8 cellular contexts compared by ENCODE assay signal in the genomic region with DNA sequence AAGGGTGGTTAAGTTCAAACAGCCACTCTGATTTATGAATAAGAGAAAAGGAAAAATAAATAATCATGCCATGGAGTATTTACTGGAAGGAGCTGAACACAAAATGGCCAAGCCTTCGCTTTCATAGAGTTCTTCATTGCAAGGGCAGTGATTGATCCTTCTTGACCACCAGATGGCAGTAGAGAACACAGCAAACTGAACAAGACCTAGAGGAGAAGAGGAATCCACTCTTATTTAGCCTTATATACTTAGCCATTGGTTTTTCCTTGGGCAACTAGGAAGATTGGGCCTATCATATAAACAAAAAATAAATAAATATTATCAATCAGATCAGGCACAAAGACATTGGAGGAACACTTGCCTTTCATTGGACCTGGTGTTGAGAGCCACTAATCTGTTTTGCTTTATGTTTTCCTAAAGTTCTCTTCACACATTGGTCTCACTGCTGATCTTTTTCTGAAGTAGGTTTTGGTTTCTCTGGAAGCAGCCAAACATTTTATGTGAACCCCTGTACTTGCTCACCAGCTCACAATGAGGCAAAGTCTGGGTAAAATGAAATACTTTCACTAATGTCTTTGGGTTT. TPM values are rescaled to one million over a fixed set of nuclear protein-coding genes. Genes with fewer than 3 reads are reported as not detected.
A peak's percentile ranks its signal among the peaks of the same experiment; 100 is the strongest.
DNase-seq lines count a peak whose midpoint lies in the region; ATAC-seq, FAIRE-seq and TF ChIP-seq lines count a peak whose summit lies in the region.

No MANE protein-coding gene starts in this region.

- WGBS in HepG2 (ENCODE audit: low lambda C conversion rate) = 6% methylated on average over 1 of the region's 1 CpG

- H3K79me2 ChIP-seq in PC-9 (ENCODE audit: low read depth) = no peaks in the 10 kb centered on the region
- no peaks in the 10 kb centered on the region for H3K79me2 ChIP-seq in HepG2 (ENCODE audit: insufficient read depth, low read length)

- H3K27ac ChIP-seq in PC-9 (no peak overlapping the region), coronary artery (peak overlapping the region; percentile 15 to 20), HepG2 (ENCODE audit: extremely low read length, insufficient read depth, low read length) (no peak overlapping the region), tibial artery (peak overlapping the region; percentile 46 to 70)

- no TSS peak for BruUV-seq in PC-9 (replicated peaks; lab: Mats Ljungman, UMichigan)
- BruUV-seq in HepG2 (replicated peaks; lab: Mats Ljungman, UMichigan) = no TSS peak

- H2AFZ ChIP-seq in PC-9 (no peak overlapping the region), HepG2 (ENCODE audit: low read length) (no peak overlapping the region)

- H3K9ac ChIP-seq in HepG2 (ENCODE audit: insufficient read depth, low read depth, low read length) = no peak overlapping the region

- intact Hi-C loops in PC-9 (cut with micrococcal nuclease; ENCODE audit: unreplicated experiment) (loop anchor here (5.0 kb wide), 1 partner anchor 553 kb away; no protein-coding TSS in a partner anchor), HepG2 (cut with micrococcal nuclease; ENCODE audit: unreplicated experiment) (loop anchor here (1.0 to 10.0 kb wide), 2 partner anchors 415 to 620 kb away; no protein-coding TSS in a partner anchor), tibial artery (cut with DNase I; ENCODE audit: low total_unique reads) (no loop called here)

- no peaks in the 10 kb centered on the region for H3K9me2 ChIP-seq in PC-9 (ENCODE audit: insufficient read depth)

- TF ChIP-seq EP300 in Ishikawa (IDR thresholded peaks at IDR 0.05; ENCODE audit: borderline replicate concordance) (no peak), HepG2 (IDR thresholded peaks at IDR 0.05; ENCODE audit: low read depth in 2 of 2, low read length in 2 of 2) (no peak), HepG2 (CRISPR knock-in tag; IDR thresholded peaks at IDR 0.05; ENCODE audit: borderline replicate concordance) (no peak)

- H3F3A ChIP-seq in PC-9 (ENCODE audit: insufficient read depth, low read depth) = no peaks in the 10 kb centered on the region

- TF ChIP-seq POLR2A in HepG2 (IDR thresholded peaks at IDR 0.05; ENCODE audit: insufficient read depth in 1 of 2, low read depth in 2 of 2, low read length in 2 of 2) = no peak

- in situ Hi-C loops in HepG2 (cut with HindIII; ENCODE audit: extremely low pct_ligation_motif_present, low pct_unique_long_range_greater_than_20kb) = loop anchor here (5.0 kb wide), 1 partner anchor 417 kb away; no protein-coding TSS in a partner anchor

- TF ChIP-seq RAD21 in Ishikawa (IDR thresholded peaks at IDR 0.05; ENCODE audit: low read depth) = peak; percentile 67
- 0 out of 2 replicates have a peak, but pooled peaks have one; percentile 41 for TF ChIP-seq RAD21 in HepG2 (CRISPR knock-in tag; IDR thresholded peaks at IDR 0.05)

- no peaks in the 10 kb centered on the region for H3K36me3 ChIP-seq in PC-9 (ENCODE audit: low read depth)
- H3K36me3 ChIP-seq in HepG2 (replicated peaks in 1 of 2; ENCODE audit: control insufficient read depth in 1 of 2, insufficient read depth in 2 of 2, low read length in 2 of 2) = no peaks in the 10 kb centered on the region
- H3K36me3 ChIP-seq in tibial artery = no peaks in the 10 kb centered on the region

- DNase-seq in stimulated activated CD4-positive, alpha-beta T cell treated with anti-CD3 and anti-CD28 coated beads, Interleukin-4, amount 100 ng/mL, for 24 hours = peak; percentile 12
- DNase-seq in stimulated activated CD4-positive, alpha-beta T cell treated with anti-CD3 and anti-CD28 coated beads, Interleukin-4, amount 100 ng/mL, for 1 hour = no peak
- DNase-seq in PC-9 = peak; percentile 4 to 57
- no peak for DNase-seq in coronary artery (ENCODE audit: low spot score)
- DNase-seq in HepG2 (ENCODE audit: low spot score) = peak; percentile 64
- DNase-seq in tibial artery = peak in 1 of 2 donors; percentile 22

- no peaks in the 10 kb centered on the region for H3K27me3 ChIP-seq in PC-9 (ENCODE audit: insufficient read depth, low read depth)
- H3K27me3 ChIP-seq in HepG2 (ENCODE audit: control insufficient read depth in 1 of 2, insufficient read depth in 2 of 2, low read length in 2 of 2) = no peaks in the 10 kb centered on the region
- no peaks in the 10 kb centered on the region for H3K27me3 ChIP-seq in tibial artery

- no peak overlapping the region for H3K4me3 ChIP-seq in PC-9
- H3K4me3 ChIP-seq in coronary artery = no peak overlapping the region
- H3K4me3 ChIP-seq in HepG2 (replicated peaks in 1 of 3; ENCODE audit: insufficient read depth in 1 of 3, low read depth in 2 of 3, low read length in 3 of 3) = no peak overlapping the region
- no peak overlapping the region for H3K4me3 ChIP-seq in tibial artery

- H3K4me1 ChIP-seq in PC-9 (replicated peaks; ENCODE audit: insufficient read depth) = no peaks in the 10 kb centered on the region
- no peaks in the 10 kb centered on the region for H3K4me1 ChIP-seq in HepG2 (ENCODE audit: insufficient read depth, low read length)
- peaks cover 0 to 38% (median 22%) of the 10 kb centered on the region in 4 donors for H3K4me1 ChIP-seq in tibial artery

- POLR2A ChIA-PET in PC-9 (lab: Charles Lee; ENCODE audit: unreplicated experiment) = no interaction called here
- POLR2A ChIA-PET in HepG2 (lab: Yijun Ruan, JAX) = no interaction called here

- H3K4me2 ChIP-seq in PC-9 (no peak overlapping the region), HepG2 (ENCODE audit: low read depth, low read length) (no peak overlapping the region)

- CTCF ChIA-PET in PC-9 (lab: Charles Lee) (no interaction called here), HepG2 (lab: Yijun Ruan, JAX; ENCODE audit: low intra/inter-chr PET ratio, low total read pairs) (interaction anchor here (0.7 to 1.4 kb wide), 3 partner anchors 30 to 615 kb away, joined by 3 to 9 read pairs (median 3); no protein-coding TSS in a partner anchor)

- ATAC-seq in GM21717 (IDR thresholded peaks at IDR 0.05; ENCODE audit: unreplicated experiment) (peak; percentile 65), HepG2 (peak; percentile 85)

- peak; percentile 88 for TF ChIP-seq CTCF in PC-9 (conservative IDR thresholded peaks at IDR 0.05)
- TF ChIP-seq CTCF in coronary artery (IDR thresholded peaks at IDR 0.05) = peak; percentile 82
- TF ChIP-seq CTCF in HepG2 (CRISPR knock-in tag; IDR thresholded peaks at IDR 0.05) = peak; percentile 81
- TF ChIP-seq CTCF in tibial artery (IDR thresholded peaks at IDR 0.05) = peak; percentile 84 to 87

- peak; percentile 87 for FAIRE-seq in HepG2 (lab: Jason Lieb, UNC)

- no peaks in the 10 kb centered on the region for H3K9me3 ChIP-seq in PC-9 (ENCODE audit: insufficient read depth, low read depth)
- no peaks in the 10 kb centered on the region for H3K9me3 ChIP-seq in HepG2 (ENCODE audit: low read length)
- no peaks in the 10 kb centered on the region for H3K9me3 ChIP-seq in tibial artery

- no peaks in the 10 kb centered on the region for H4K20me1 ChIP-seq in PC-9 (ENCODE audit: insufficient read depth)
- 0 out of 2 replicates have a peak, but pooled peaks cover under 1% of the 10 kb centered on the region for H4K20me1 ChIP-seq in HepG2 (ENCODE audit: insufficient read depth, low read length)

TF ChIP-seq in Ishikawa, 13 proteins besides CTCF, POLR2A, EP300 and RAD21 (continues in another document):
- TF ChIP-seq, protein P1, sequence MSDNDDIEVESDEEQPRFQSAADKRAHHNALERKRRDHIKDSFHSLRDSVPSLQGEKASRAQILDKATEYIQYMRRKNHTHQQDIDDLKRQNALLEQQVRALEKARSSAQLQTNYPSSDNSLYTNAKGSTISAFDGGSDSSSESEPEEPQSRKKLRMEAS (IDR thresholded peaks at IDR 0.05) = no peak
- no peak for TF ChIP-seq FOXM1 (IDR thresholded peaks at IDR 0.05; ENCODE audit: borderline replicate concordance, low read depth)
- TF ChIP-seq ZBTB7A (IDR thresholded peaks at IDR 0.05; ENCODE audit: low read depth) = no peak
- TF ChIP-seq TEAD4 (IDR thresholded peaks at IDR 0.05) = no peak
- no peak for TF ChIP-seq CREB1 (IDR thresholded peaks at IDR 0.05; ENCODE audit: low read depth)

TF ChIP-seq in HepG2, 621 proteins besides CTCF, POLR2A, EP300 and RAD21 (continues in another document):
- TF ChIP-seq, protein P2, sequence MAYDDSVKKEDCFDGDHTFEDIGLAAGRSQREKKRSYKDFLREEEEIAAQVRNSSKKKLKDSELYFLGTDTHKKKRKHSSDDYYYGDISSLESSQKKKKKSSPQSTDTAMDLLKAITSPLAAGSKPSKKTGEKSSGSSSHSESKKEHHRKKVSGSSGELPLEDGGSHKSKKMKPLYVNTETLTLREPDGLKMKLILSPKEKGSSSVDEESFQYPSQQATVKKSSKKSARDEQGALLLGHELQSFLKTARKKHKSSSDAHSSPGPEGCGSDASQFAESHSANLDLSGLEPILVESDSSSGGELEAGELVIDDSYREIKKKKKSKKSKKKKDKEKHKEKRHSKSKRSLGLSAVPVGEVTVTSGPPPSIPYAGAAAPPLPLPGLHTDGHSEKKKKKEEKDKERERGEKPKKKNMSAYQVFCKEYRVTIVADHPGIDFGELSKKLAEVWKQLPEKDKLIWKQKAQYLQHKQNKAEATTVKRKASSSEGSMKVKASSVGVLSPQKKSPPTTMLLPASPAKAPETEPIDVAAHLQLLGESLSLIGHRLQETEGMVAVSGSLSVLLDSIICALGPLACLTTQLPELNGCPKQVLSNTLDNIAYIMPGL (CRISPR knock-in tag; IDR thresholded peaks at IDR 0.05; ENCODE audit: borderline replicate concordance in 1 of 2, low read depth in 1 of 2) = no peak

RNA-seq across cellular contexts. Expression of a gene that starts 58.0 kb away (rescaled TPM):
- total RNA-seq in PC-9 (2021) (0.44 and 0.70 TPM in 2 replicates), HepG2 (2016; rRNA removed; fragmentation: Illumina TruSeq; extraction: Trizol) (not detected in 2 replicates)
- not detected in 2 replicates for total RNA-seq in HepG2 (2016; cell fraction: cytosol; rRNA removed; fragmentation: Illumina TruSeq; extraction: Trizol; ENCODE audit: low read depth)
- total RNA-seq in HepG2 (2016; cell fraction: insoluble cytoplasmic fraction; rRNA removed; fragmentation: Illumina TruSeq; extraction: Trizol) = not detected in 2 replicates
- total RNA-seq in HepG2 (2016; cell fraction: membrane; rRNA removed; fragmentation: Illumina TruSeq; extraction: Trizol) = not detected in 2 replicates
- not detected in 2 replicates for total RNA-seq in HepG2 (2016; cell fraction: nucleus; rRNA removed; fragmentation: Illumina TruSeq; extraction: Trizol)
- not detected in 2 replicates for polyA plus RNA-seq in HepG2 (2011; rRNA removed)
- polyA plus RNA-seq in HepG2 (2011; cell fraction: cytosol; rRNA removed) = 0.01 TPM in 1 of 2 replicates, not detected in the other
- not detected in 2 replicates for polyA plus RNA-seq in HepG2 (2011; cell fraction: nucleus; rRNA removed)
- not detected in 2 replicates for polyA plus RNA-seq in HepG2 (2012)
- not detected in 2 replicates for polyA plus RNA-seq in HepG2 (2016; cell fraction: cytosol; fragmentation: Illumina TruSeq; extraction: Trizol; ENCODE audit: low read depth)
- polyA plus RNA-seq in HepG2 (2016; cell fraction: insoluble cytoplasmic fraction; fragmentation: Illumina TruSeq; extraction: Trizol; ENCODE audit: low read depth) = not detected in 2 replicates
- not detected in 2 replicates for polyA plus RNA-seq in HepG2 (2016; cell fraction: membrane; fragmentation: Illumina TruSeq; extraction: Trizol; ENCODE audit: low read depth)
- not detected in 2 replicates for polyA plus RNA-seq in HepG2 (2016; cell fraction: nucleus; fragmentation: Illumina TruSeq; extraction: Trizol; ENCODE audit: insufficient read depth, low read depth)
- 0.07 TPM in 1 of 2 replicates, not detected in the other for polyA minus RNA-seq in HepG2 (2011; rRNA and poly(A)+ RNA removed; ENCODE audit: low replicate concordance)
- polyA minus RNA-seq in HepG2 (2011; cell fraction: cytosol; rRNA and poly(A)+ RNA removed) = not detected in 2 replicates
- polyA minus RNA-seq in HepG2 (2011; cell fraction: nucleus; rRNA and poly(A)+ RNA removed) = not detected in 2 replicates

Comparison
In these comparisons a context has a peak if more than half of its experiments do, and no peak if none do; other contexts are left out.
1. DNase-seq: peak in stimulated activated CD4-positive, alpha-beta T cell treated with anti-CD3 and anti-CD28 coated beads, Interleukin-4, amount 100 ng/mL, for 24 hours (single experiment), PC-9 (2 of 2) and HepG2 (single experiment); none in stimulated activated CD4-positive, alpha-beta T cell treated with anti-CD3 and anti-CD28 coated beads, Interleukin-4, amount 100 ng/mL, for 1 hour (single experiment) and coronary artery (single experiment).
2. H3K27ac ChIP-seq: peak in coronary artery (2 of 2) and tibial artery (2 of 2); none in PC-9 (single experiment) and HepG2 (single experiment).
3. Peak in every context shown above with its lines, with median percentiles within 50 percentile points of each other: CTCF ChIP-seq.